10 cellular contexts compared by ENCODE assay signal in the genomic region with DNA sequence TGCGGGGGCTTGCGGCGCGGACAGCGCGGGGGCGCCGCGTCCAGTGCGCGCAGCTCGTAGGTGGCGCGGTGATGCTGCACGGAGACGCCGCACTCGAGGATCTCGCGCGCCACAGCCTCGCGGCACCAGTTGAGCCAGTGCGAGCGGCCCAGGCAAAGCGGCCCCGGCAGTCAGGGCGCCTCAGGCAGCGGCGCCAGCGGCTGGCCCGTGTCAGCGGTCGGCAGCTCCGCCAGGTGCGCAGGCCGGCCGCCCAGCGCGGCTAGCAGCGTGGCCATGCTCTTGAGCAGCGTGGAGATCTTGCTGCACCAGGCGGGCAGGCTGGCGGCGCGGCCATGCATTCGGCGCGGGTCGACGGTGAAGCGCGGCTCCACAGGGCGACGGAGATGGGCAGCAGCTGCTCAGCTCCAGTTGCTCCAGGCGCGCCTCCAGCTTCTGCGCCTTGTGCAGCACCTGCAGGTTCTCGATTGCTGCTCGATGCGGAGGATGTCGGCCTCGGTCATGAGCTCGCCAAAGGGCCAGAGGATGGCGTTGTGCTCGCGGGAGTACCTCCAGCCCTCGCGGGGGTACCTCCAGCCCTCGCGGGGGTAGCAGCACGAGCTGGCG. TPM values are rescaled to one million over a fixed set of nuclear protein-coding genes. Genes with fewer than 3 reads are reported as not detected.
DNase-seq lines count a peak whose midpoint lies in the region; ATAC-seq, FAIRE-seq and TF ChIP-seq lines count a peak whose summit lies in the region.
"Not testable (repeated sequence)": the region's sequence is repeated elsewhere in the genome, so short reads cannot be mapped to it uniquely, and the experiment has no call there.
"Had no signal": no experiment of that assay in that cellular context is flagged by ENCODE, and none has a peak within 500 bp of the region (broad histone marks: within the 10 kb centered on the region; RNA-seq: fewer than 3 reads in every experiment).

No MANE protein-coding gene starts in this region.

- FAIRE-seq in HTR-8/SVneo (lab: Jason Lieb, UNC) = peak; percentile 44
- FAIRE-seq in endothelial cell of umbilical vein (lab: Jason Lieb, UNC) = peak; percentile 43
- peak; percentile 39 for FAIRE-seq in keratinocyte (lab: Jason Lieb, UNC)

- H3K9me3 Mint-ChIP-seq in activated T-cell treated with anti-CD3 and anti-CD28 coated beads, Interleukin-2, amount 50 U/mL, for 72 hours; nephron progenitor cell: not testable (repeated sequence)

- TF ChIP-seq POLR2A in endothelial cell of umbilical vein (IDR thresholded peaks at IDR 0.05; ENCODE audit: low read depth, low read length) = not testable (repeated sequence)

- intact Hi-C loops in endothelial cell of umbilical vein (cut with micrococcal nuclease); psoas muscle (cut with DNase I): not testable (repeated sequence)

- H3K4me3 Mint-ChIP-seq in activated T-cell treated with anti-CD3 and anti-CD28 coated beads, Interleukin-2, amount 50 U/mL, for 72 hours; nephron progenitor cell: not testable (repeated sequence)

- not testable (repeated sequence) for DNase-seq in HTR-8/SVneo (ENCODE audit: insufficient read length, low spot score); activated T-cell treated with anti-CD3 and anti-CD28 coated beads, Interleukin-2, amount 50 U/mL, for 72 hours; endothelial cell of umbilical vein (ENCODE audit: low read depth, low spot score); keratinocyte (ENCODE audit: low read depth, low spot score)
- DNase-seq in nephron progenitor cell (peak; percentile 17), psoas muscle (peak in 1 of 2 donors; percentile 43)

- ATAC-seq in SK-N-SH treated with all-trans-retinoic acid at 6 μM for 48 hours (peak; percentile 18), psoas muscle (peak; percentile 26 to 73 (median 57))
- ATAC-seq in activated T-cell treated with anti-CD3 and anti-CD28 coated beads, Interleukin-2, amount 50 U/mL, for 72 hours (replicated peaks in 1 of 2) = peak; percentile 16 to 21

- not testable (repeated sequence) for H3K4me3 ChIP-seq in endothelial cell of umbilical vein (replicated peaks in 1 of 3; ENCODE audit: insufficient read depth in 1 of 3, low read depth in 1 of 3, low read length in 3 of 3); keratinocyte (ENCODE audit: control insufficient read depth in 2 of 3, extremely low read depth in 1 of 3, insufficient read depth in 2 of 3, low read depth in 1 of 3, low read length in 3 of 3); psoas muscle

- H3K36me3 Mint-ChIP-seq in activated T-cell treated with anti-CD3 and anti-CD28 coated beads, Interleukin-2, amount 50 U/mL, for 72 hours (ENCODE audit: insufficient read depth in 2 of 2); nephron progenitor cell (ENCODE audit: low read depth): not testable (repeated sequence)

- not testable (repeated sequence) for H3K4me1 ChIP-seq in endothelial cell of umbilical vein (ENCODE audit: control insufficient read depth, extremely low read depth, insufficient read depth, low read length); keratinocyte (ENCODE audit: control insufficient read depth, extremely low read depth, insufficient read depth, low read length); psoas muscle

- not testable (repeated sequence) for H2AFZ ChIP-seq in endothelial cell of umbilical vein (ENCODE audit: low read depth, low read length); keratinocyte (ENCODE audit: control insufficient read depth, low read length)

- not testable (repeated sequence) for TF ChIP-seq CTCF in endothelial cell of umbilical vein (IDR thresholded peaks at IDR 0.05; ENCODE audit: extremely low read depth in 1 of 2, insufficient read depth in 1 of 2, low read depth in 1 of 2, low read length in 2 of 2); keratinocyte (optimal IDR thresholded peaks at IDR 0.05 in 1 of 3, IDR thresholded peaks at IDR 0.05 in 1 of 3, conservative IDR thresholded peaks at IDR 0.05 in 1 of 3; ENCODE audit: extremely low read depth in 1 of 3, insufficient read depth in 2 of 3, low read length in 3 of 3); nephron progenitor cell (IDR thresholded peaks at IDR 0.05); psoas muscle (IDR thresholded peaks at IDR 0.05)

- POLR2A ChIA-PET in endothelial cell of umbilical vein (lab: Charles Lee) = not testable (repeated sequence)

- WGBS in psoas muscle, 3 donors = 0 to 2% (median 1%) methylated on average over 9 to 40 of the region's 73 CpGs

- dilution Hi-C loops in endothelial cell of umbilical vein (cut with MboI; ENCODE audit: extremely low pct_ligation_motif_present, low sequenced_read_pairs); keratinocyte (cut with MboI; ENCODE audit: extremely low pct_ligation_motif_present, low sequenced_read_pairs): not testable (repeated sequence)

- H3K27me3 Mint-ChIP-seq in activated T-cell treated with anti-CD3 and anti-CD28 coated beads, Interleukin-2, amount 50 U/mL, for 72 hours (ENCODE audit: low read depth); nephron progenitor cell (ENCODE audit: low read depth, poor library complexity): not testable (repeated sequence)

- not testable (repeated sequence) for H3K27ac Mint-ChIP-seq in activated T-cell treated with anti-CD3 and anti-CD28 coated beads, Interleukin-2, amount 50 U/mL, for 72 hours; nephron progenitor cell

- not testable (repeated sequence) for H3K79me2 ChIP-seq in endothelial cell of umbilical vein (ENCODE audit: control insufficient read depth, insufficient read depth, low read length); keratinocyte (ENCODE audit: control insufficient read depth, insufficient read depth, low read length)

- CTCF ChIA-PET in endothelial cell of umbilical vein (lab: Charles Lee) = interaction anchor here (0.8 to 2.4 kb wide), 3 partner anchors 9 to 14 kb away, joined by 3 to 7 read pairs (median 7); no protein-coding TSS in a partner anchor

- H3K27ac ChIP-seq in endothelial cell of umbilical vein (ENCODE audit: insufficient read depth, low read depth, low read length); keratinocyte (ENCODE audit: control insufficient read depth, insufficient read depth, low read length); psoas muscle: not testable (repeated sequence)

- H3K4me1 Mint-ChIP-seq in activated T-cell treated with anti-CD3 and anti-CD28 coated beads, Interleukin-2, amount 50 U/mL, for 72 hours (ENCODE audit: low read depth); nephron progenitor cell: not testable (repeated sequence)

- H3K27me3 ChIP-seq in endothelial cell of umbilical vein (ENCODE audit: control insufficient read depth in 2 of 2, insufficient read depth in 2 of 2, low read length in 2 of 2); keratinocyte (ENCODE audit: control insufficient read depth, extremely low read depth, insufficient read depth, low read length); psoas muscle (ENCODE audit: insufficient read depth in 3 of 3, low read length in 2 of 3): not testable (repeated sequence)

- H3K9me3 ChIP-seq in endothelial cell of umbilical vein (replicated peaks; ENCODE audit: control insufficient read depth, insufficient read depth, low read length); keratinocyte (ENCODE audit: control insufficient read depth, low read depth, low read length); psoas muscle: not testable (repeated sequence)

- H3K9me1 ChIP-seq in endothelial cell of umbilical vein (replicated peaks; ENCODE audit: control insufficient read depth, extremely low read depth, insufficient read depth, low read length); keratinocyte (ENCODE audit: control insufficient read depth, extremely low read depth, insufficient read depth, low read length): not testable (repeated sequence)

- H4K20me1 ChIP-seq in endothelial cell of umbilical vein (replicated peaks; ENCODE audit: control insufficient read depth, extremely low read depth, insufficient read depth, low read length); keratinocyte (ENCODE audit: control insufficient read depth, extremely low read depth, insufficient read depth, low read length): not testable (repeated sequence)

- H3K36me3 ChIP-seq in endothelial cell of umbilical vein (ENCODE audit: control insufficient read depth in 2 of 2, extremely low read depth in 1 of 2, insufficient read depth in 2 of 2, low read length in 2 of 2); keratinocyte (ENCODE audit: control insufficient read depth in 2 of 2, extremely low read depth in 1 of 2, insufficient read depth in 2 of 2, low read length in 2 of 2); psoas muscle (ENCODE audit: insufficient read depth in 1 of 2, low read depth in 1 of 2): not testable (repeated sequence)

- not testable (repeated sequence) for BruUV-seq in endothelial cell of umbilical vein (replicated peaks; lab: Mats Ljungman, UMichigan)

- not testable (repeated sequence) for H3K4me2 ChIP-seq in endothelial cell of umbilical vein (ENCODE audit: insufficient read depth, low read length); keratinocyte (ENCODE audit: control insufficient read depth, extremely low read depth, insufficient read depth, low read depth, low read length)

- not testable (repeated sequence) for H3K9ac ChIP-seq in endothelial cell of umbilical vein (replicated peaks; ENCODE audit: extremely low read depth, insufficient read depth, low read length); keratinocyte (ENCODE audit: control insufficient read depth, extremely low read depth, insufficient read depth, low read length)

RNA-seq across cellular contexts. Expression of gene RNU1-3, which starts 26.8 kb away (rescaled TPM):
- total RNA-seq in activated T-cell treated with anti-CD3 and anti-CD28 coated beads, Interleukin-2, amount 50 U/mL, for 72 hours = 1,000 to 10,000 TPM; 1,100 to 1,278 TPM
- total RNA-seq in endothelial cell of umbilical vein (1,319 and 2,019 TPM in 2 replicates), psoas muscle (1,000 to 10,000 TPM; 1,264 to 5,208 (median 3,151) TPM)
- polyA plus RNA-seq in endothelial cell of umbilical vein (under 0.01 and 206 TPM in 2 replicates), keratinocyte (66.0 to 67.0 TPM in 2 of 3 replicates, not detected in the other), psoas muscle (not detected)
- polyA plus RNA-seq in endothelial cell of umbilical vein (2011; cell fraction: cytosol; rRNA removed) = under 0.01 TPM in 1 of 2 replicates, not detected in the other
- polyA plus RNA-seq in endothelial cell of umbilical vein (2011; cell fraction: nucleus; rRNA removed) = under 0.01 TPM in 2 replicates
- polyA plus RNA-seq in endothelial cell of umbilical vein (2012) = 123 TPM in 1 of 2 replicates, not detected in the other
- polyA minus RNA-seq in endothelial cell of umbilical vein (9,566 and 13,963 TPM in 2 replicates), keratinocyte (13,175 to 24,724 TPM (median 16,252 TPM) in 3 replicates)
- polyA minus RNA-seq in endothelial cell of umbilical vein (2011; cell fraction: cytosol; rRNA and poly(A)+ RNA removed) = 46,668 TPM
- polyA minus RNA-seq in endothelial cell of umbilical vein (2011; cell fraction: nucleus; rRNA and poly(A)+ RNA removed) = 60,677 and 87,675 TPM in 2 replicates
- not detected for polyA plus RNA-seq in keratinocyte (2011; ENCODE audit: low read depth)
- polyA plus RNA-seq in keratinocyte (2011; cell fraction: cytosol; rRNA removed) = not detected in 2 replicates
- under 0.01 TPM in 2 replicates for polyA plus RNA-seq in keratinocyte (2011; cell fraction: nucleus; rRNA removed)
- not detected in 2 replicates for polyA plus RNA-seq in keratinocyte (2012; ENCODE audit: low replicate concordance)
- polyA minus RNA-seq in keratinocyte (2011; cell fraction: cytosol; rRNA and poly(A)+ RNA removed) = 39,283 TPM
- polyA minus RNA-seq in keratinocyte (2011; cell fraction: nucleus; rRNA and poly(A)+ RNA removed) = 15,420 and 21,721 TPM in 2 replicates
- total RNA-seq: H4 had no signal
- polyA plus RNA-seq: AG04450, IgD-negative memory B cell had no signal

RNA-seq across cellular contexts. Expression of gene RNU1-4, which starts 46.7 kb away (rescaled TPM):
- total RNA-seq in activated T-cell treated with anti-CD3 and anti-CD28 coated beads, Interleukin-2, amount 50 U/mL, for 72 hours = 1,000 to 10,000 TPM; 1,100 to 1,278 TPM
- 1,319 and 2,019 TPM in 2 replicates for total RNA-seq in endothelial cell of umbilical vein
- polyA plus RNA-seq in endothelial cell of umbilical vein = under 0.01 and 206 TPM in 2 replicates
- under 0.01 TPM in 1 of 2 replicates, not detected in the other for polyA plus RNA-seq in endothelial cell of umbilical vein (2011; cell fraction: cytosol; rRNA removed)
- polyA plus RNA-seq in endothelial cell of umbilical vein (2011; cell fraction: nucleus; rRNA removed) = under 0.01 TPM in 2 replicates
- polyA plus RNA-seq in endothelial cell of umbilical vein (2012) = 123 TPM in 1 of 2 replicates, not detected in the other
- polyA minus RNA-seq in endothelial cell of umbilical vein = 9,566 and 13,963 TPM in 2 replicates
- polyA minus RNA-seq in endothelial cell of umbilical vein (2011; cell fraction: cytosol; rRNA and poly(A)+ RNA removed) = 46,668 TPM
- 60,677 and 87,675 TPM in 2 replicates for polyA minus RNA-seq in endothelial cell of umbilical vein (2011; cell fraction: nucleus; rRNA and poly(A)+ RNA removed)
- polyA plus RNA-seq in keratinocyte = 66.0 to 67.0 TPM in 2 of 3 replicates, not detected in the other
- polyA plus RNA-seq in keratinocyte (2011; ENCODE audit: low read depth) = not detected
- polyA plus RNA-seq in keratinocyte (2011; cell fraction: cytosol; rRNA removed) = not detected in 2 replicates
- under 0.01 TPM in 2 replicates for polyA plus RNA-seq in keratinocyte (2011; cell fraction: nucleus; rRNA removed)
- polyA plus RNA-seq in keratinocyte (2012; ENCODE audit: low replicate concordance) = not detected in 2 replicates
- 13,175 to 24,724 TPM (median 16,252 TPM) in 3 replicates for polyA minus RNA-seq in keratinocyte
- polyA minus RNA-seq in keratinocyte (2011; cell fraction: cytosol; rRNA and poly(A)+ RNA removed) = 39,283 TPM
- 15,420 and 21,721 TPM in 2 replicates for polyA minus RNA-seq in keratinocyte (2011; cell fraction: nucleus; rRNA and poly(A)+ RNA removed)
- total RNA-seq in psoas muscle = 1,000 to 10,000 TPM; 1,264 to 5,208 (median 3,151) TPM
- not detected for polyA plus RNA-seq in psoas muscle
- total RNA-seq: H4 had no signal
- polyA plus RNA-seq: AG04450, IgD-negative memory B cell had no signal
